In genomic region chr3:46372492-46373359, GRCh38 we compare ENCODE assay signal across 9 cellular contexts. TPM values are rescaled to one million over a fixed set of nuclear protein-coding genes. Genes with fewer than 3 reads are reported as not detected.
DNase-seq lines count a peak whose midpoint lies in the region; ATAC-seq and TF ChIP-seq lines count a peak whose summit lies in the region.
"Had no signal": no experiment of that assay in that cellular context is flagged by ENCODE, and none has a peak within 500 bp of the region (broad histone marks: within the 10 kb centered on the region; RNA-seq: fewer than 3 reads in every experiment).

No MANE protein-coding gene starts in this region.

- H3K27ac ChIP-seq in endodermal cell (ENCODE audit: low read depth, low read length) (no peak overlapping the region), smooth muscle cell (ENCODE audit: low read depth) (no peak overlapping the region)

- no peaks in the 10 kb centered on the region for H3K9me3 Mint-ChIP-seq in activated T-cell treated with anti-CD3 and anti-CD28 coated beads, Interleukin-2, amount 50 U/mL, for 4 hours
- H3K9me3 Mint-ChIP-seq in endodermal cell, result no peaks in the 10 kb centered on the region
- H3K9me3 Mint-ChIP-seq: activated naive CD4-positive, alpha-beta T cell treated with anti-CD3 and anti-CD28 coated beads, Interleukin-2, amount 50 U/mL, for 24 hours had no signal

- 90 to 91% methylated on average over 6 to 9 of the region's 9 CpGs for WGBS in endodermal cell (ENCODE audit: insufficient coverage in 1 of 2, insufficient read length in 1 of 2), 2 experiments
- WGBS in smooth muscle cell (ENCODE audit: low lambda C conversion rate), result 92% methylated on average over 9 of the region's 9 CpGs

- TF ChIP-seq CTCF in endodermal cell (conservative IDR thresholded peaks at IDR 0.05) (peak; percentile 78), smooth muscle cell (IDR thresholded peaks at IDR 0.05; ENCODE audit: borderline replicate concordance, insufficient read depth, poor library complexity, severe bottlenecking) (peak; percentile 41)

- H2AFZ ChIP-seq in smooth muscle cell (ENCODE audit: low read depth), result no peak overlapping the region

- no peak for DNase-seq in activated T-cell treated with anti-CD3 and anti-CD28 coated beads, Interleukin-2, amount 50 U/mL, for 4 hours
- DNase-seq in activated T-cell treated with anti-CD3 and anti-CD28 coated beads, Interleukin-2, amount 50 U/mL, for 48 hours, result no peak
- DNase-seq in NOMO-1 treated with dmso at 0.1 percent for 144 hours (lab: John Stamatoyannopoulos, UW; ENCODE audit: unreplicated experiment) (peak; percentile 13), endodermal cell (peak; percentile 42), smooth muscle cell (lab: John Stamatoyannopoulos, UW; ENCODE audit: unreplicated experiment) (no peak), putamen (ENCODE audit: low spot score) (no peak), NK-92 (lab: John Stamatoyannopoulos, UW; ENCODE audit: unreplicated experiment) (no peak)

- H3K27me3 Mint-ChIP-seq in activated T-cell treated with anti-CD3 and anti-CD28 coated beads, Interleukin-2, amount 50 U/mL, for 4 hours (ENCODE audit: low read depth), result no peaks in the 10 kb centered on the region
- peaks cover 3% of the 10 kb centered on the region for H3K27me3 Mint-ChIP-seq in endodermal cell (ENCODE audit: insufficient read depth)
- H3K27me3 Mint-ChIP-seq: activated naive CD4-positive, alpha-beta T cell treated with anti-CD3 and anti-CD28 coated beads, Interleukin-2, amount 50 U/mL, for 24 hours had no signal

- H3K4me3 ChIP-seq in endodermal cell (ENCODE audit: low read length) (no peak overlapping the region), smooth muscle cell (no peak overlapping the region)

- no peak for ATAC-seq in activated T-cell treated with anti-CD3 and anti-CD28 coated beads, Interleukin-2, amount 50 U/mL, for 4 hours
- no peak for ATAC-seq in HG03175 (IDR thresholded peaks at IDR 0.05; ENCODE audit: unreplicated experiment)

- H3K79me2 ChIP-seq in smooth muscle cell (ENCODE audit: low read depth), result no peaks in the 10 kb centered on the region

- no peaks in the 10 kb centered on the region for H4K20me1 ChIP-seq in smooth muscle cell (ENCODE audit: low read depth)

- peak overlapping the region; percentile 41 for H3K4me3 Mint-ChIP-seq in activated T-cell treated with anti-CD3 and anti-CD28 coated beads, Interleukin-2, amount 50 U/mL, for 4 hours
- H3K4me3 Mint-ChIP-seq in endodermal cell, result no peak overlapping the region
- H3K4me3 Mint-ChIP-seq: activated naive CD4-positive, alpha-beta T cell treated with anti-CD3 and anti-CD28 coated beads, Interleukin-2, amount 50 U/mL, for 24 hours had no signal

- no peaks in the 10 kb centered on the region for H3K36me3 ChIP-seq in endodermal cell (ENCODE audit: control insufficient read depth, insufficient read depth, low read length)
- H3K36me3 ChIP-seq in smooth muscle cell (ENCODE audit: low read depth), result no peaks in the 10 kb centered on the region

- H3K27me3 ChIP-seq in endodermal cell (ENCODE audit: control insufficient read depth, insufficient read depth, low read length, poor library complexity, severe bottlenecking) (no peaks in the 10 kb centered on the region), smooth muscle cell (ENCODE audit: low read depth) (peaks cover 36% of the 10 kb centered on the region)

- H3K9me3 ChIP-seq in endodermal cell (ENCODE audit: control insufficient read depth, low read length) (no peaks in the 10 kb centered on the region), smooth muscle cell (replicated peaks; ENCODE audit: low read depth) (no peaks in the 10 kb centered on the region)

- peaks cover 76% of the 10 kb centered on the region for H3K4me1 Mint-ChIP-seq in activated T-cell treated with anti-CD3 and anti-CD28 coated beads, Interleukin-2, amount 50 U/mL, for 4 hours (ENCODE audit: low read depth)
- peaks cover 8% of the 10 kb centered on the region for H3K4me1 Mint-ChIP-seq in endodermal cell

- no peak overlapping the region for H3K27ac Mint-ChIP-seq in endodermal cell
- H3K27ac Mint-ChIP-seq: activated naive CD4-positive, alpha-beta T cell treated with anti-CD3 and anti-CD28 coated beads, Interleukin-2, amount 50 U/mL, for 24 hours had no signal

- H3K4me2 ChIP-seq in smooth muscle cell, result no peak overlapping the region

- H3F3A ChIP-seq in smooth muscle cell (ENCODE audit: low read depth), result peaks cover 4% of the 10 kb centered on the region

- H3K36me3 Mint-ChIP-seq in activated T-cell treated with anti-CD3 and anti-CD28 coated beads, Interleukin-2, amount 50 U/mL, for 4 hours (ENCODE audit: insufficient read depth), result no peaks in the 10 kb centered on the region
- H3K36me3 Mint-ChIP-seq in endodermal cell (ENCODE audit: low read depth), result no peaks in the 10 kb centered on the region
- H3K36me3 Mint-ChIP-seq: activated naive CD4-positive, alpha-beta T cell treated with anti-CD3 and anti-CD28 coated beads, Interleukin-2, amount 50 U/mL, for 24 hours had no signal

- no peak overlapping the region for H3K9ac ChIP-seq in endodermal cell (ENCODE audit: extremely low read depth, low read length, poor library complexity, severe bottlenecking)
- H3K9ac ChIP-seq in smooth muscle cell (ENCODE audit: low read depth), result no peak overlapping the region

- H3K4me1 ChIP-seq in endodermal cell (ENCODE audit: control insufficient read depth, insufficient read depth, low read length) (peaks cover 9% of the 10 kb centered on the region), smooth muscle cell (ENCODE audit: low read depth) (no peaks in the 10 kb centered on the region)

RNA-seq across cellular contexts. Expression of gene CCR5, which starts 2.0 kb away (rescaled TPM):
- total RNA-seq in activated T-cell treated with anti-CD3 and anti-CD28 coated beads, Interleukin-2, amount 50 U/mL, for 4 hours, result 1 to 10 TPM; 1.2 to 7.2 (median 2.2) TPM
- total RNA-seq in endodermal cell (not detected), smooth muscle cell (not detected in 2 replicates)
- polyA plus RNA-seq in endodermal cell (2013, experiment 1 of 2), result not detected
- polyA plus RNA-seq in endodermal cell (2013, experiment 2 of 2), result not detected
- polyA plus RNA-seq in smooth muscle cell, result not detected in 2 replicates

RNA-seq across cellular contexts. Expression of gene CCR2, which starts 18.8 kb away (rescaled TPM):
- 1 to 10 TPM in 1 of 3 donors, under 1 TPM in 2; 0.18 to 1.4 (median 0.41) TPM for total RNA-seq in activated T-cell treated with anti-CD3 and anti-CD28 coated beads, Interleukin-2, amount 50 U/mL, for 4 hours
- total RNA-seq in endodermal cell (not detected), smooth muscle cell (not detected in 2 replicates)
- not detected for polyA plus RNA-seq in endodermal cell (2013, experiment 1 of 2)
- not detected for polyA plus RNA-seq in endodermal cell (2013, experiment 2 of 2)
- not detected in 2 replicates for polyA plus RNA-seq in smooth muscle cell

RNA-seq across cellular contexts. Expression of gene CCRL2, which starts 34.3 kb away (rescaled TPM):
- total RNA-seq in activated T-cell treated with anti-CD3 and anti-CD28 coated beads, Interleukin-2, amount 50 U/mL, for 4 hours, result 1 to 10 TPM in 1 of 3 donors, under 1 TPM in 2; 0.43 to 1.3 (median 0.76) TPM
- not detected for total RNA-seq in endodermal cell
- polyA plus RNA-seq in endodermal cell (2013, experiment 1 of 2), result not detected
- not detected for polyA plus RNA-seq in endodermal cell (2013, experiment 2 of 2)
- not detected in 2 replicates for total RNA-seq in smooth muscle cell
- polyA plus RNA-seq in smooth muscle cell, result not detected in 2 replicates

Comparison
In these comparisons a context has a peak if more than half of its experiments do, and no peak if none do; other contexts are left out.
1. DNase-seq: peak in NOMO-1 treated with dmso at 0.1 percent for 144 hours (single experiment) and endodermal cell (single experiment); none in activated T-cell treated with anti-CD3 and anti-CD28 coated beads, Interleukin-2, amount 50 U/mL, for 4 hours (single experiment), activated T-cell treated with anti-CD3 and anti-CD28 coated beads, Interleukin-2, amount 50 U/mL, for 48 hours (0 of 2), smooth muscle cell (single experiment), putamen (single experiment) and NK-92 (single experiment).